ENCODE assay signal across 10 cellular contexts in the genomic region with DNA sequence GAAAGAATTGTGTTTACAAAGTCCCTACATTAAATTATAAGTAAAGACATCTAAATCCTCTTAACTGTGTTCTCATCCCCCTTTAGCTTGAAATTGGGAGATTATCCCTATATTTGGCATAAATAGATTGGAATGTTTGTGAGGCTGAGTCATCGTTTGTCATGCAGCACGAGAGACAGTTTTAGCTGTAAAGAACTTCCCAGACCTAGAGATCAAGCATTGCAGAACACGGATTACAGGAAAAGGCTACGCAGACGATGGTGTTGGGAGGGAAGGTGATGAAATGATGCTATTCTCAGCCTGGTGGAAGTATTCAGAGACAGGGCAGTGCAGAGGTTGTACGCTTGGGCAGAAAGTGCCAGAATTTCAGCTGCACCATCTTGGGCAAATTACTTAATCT.
DNase-seq lines count a peak whose midpoint lies in the region; ATAC-seq and TF ChIP-seq lines count a peak whose summit lies in the region.
"Had no signal": no experiment of that assay in that cellular context is flagged by ENCODE, and none has a peak within 500 bp of the region (broad histone marks: within the 10 kb centered on the region; RNA-seq: fewer than 3 reads in every experiment).

No MANE protein-coding gene starts in this region.

- POLR2A ChIA-PET in activated CD8-positive, alpha-beta T cell treated with anti-CD3 and anti-CD28 coated beads for 36 hours (lab: Charles Lee): no interaction called here

- H3K27ac Mint-ChIP-seq in activated T-helper 2 cell treated with anti-CD3 and anti-CD28 coated beads, Interferon-gamma antibody, Interleukin-2, Interleukin-4, amounts not matched to agents 10 μg/mL and 5 μg/mL and 100 μg/mL, durations not matched to agents 14 hours and 24 hours and 36 hours: no peak overlapping the region
- no peak overlapping the region for H3K27ac Mint-ChIP-seq in activated CD8-positive, alpha-beta T cell treated with anti-CD3 and anti-CD28 coated beads for 36 hours

- no peaks in the 10 kb centered on the region for H3K4me1 Mint-ChIP-seq in activated T-helper 2 cell treated with anti-CD3 and anti-CD28 coated beads, Interferon-gamma antibody, Interleukin-2, Interleukin-4, amounts not matched to agents 10 μg/mL and 5 μg/mL and 100 μg/mL, durations not matched to agents 14 hours and 24 hours and 36 hours (ENCODE audit: low read depth)
- no peaks in the 10 kb centered on the region for H3K4me1 Mint-ChIP-seq in activated CD8-positive, alpha-beta T cell treated with anti-CD3 and anti-CD28 coated beads for 36 hours (ENCODE audit: low read depth)

- H3K27me3 Mint-ChIP-seq in activated T-helper 2 cell treated with anti-CD3 and anti-CD28 coated beads, Interferon-gamma antibody, Interleukin-2, Interleukin-4, amounts not matched to agents 10 μg/mL and 5 μg/mL and 100 μg/mL, durations not matched to agents 14 hours and 24 hours and 36 hours (ENCODE audit: low read depth): peaks cover 4% of the 10 kb centered on the region
- H3K27me3 Mint-ChIP-seq in activated CD8-positive, alpha-beta T cell treated with anti-CD3 and anti-CD28 coated beads for 36 hours: peaks cover 14% of the 10 kb centered on the region

- H3K27me3 ChIP-seq in MG63 (no peaks in the 10 kb centered on the region), mesenchymal stem cell (ENCODE audit: control insufficient read depth in 1 of 2, insufficient read depth in 1 of 2, low read length in 2 of 2) (no peaks in the 10 kb centered on the region)

- H3K36me3 ChIP-seq in MG63: no peaks in the 10 kb centered on the region
- H3K36me3 ChIP-seq in mesenchymal stem cell (ENCODE audit: control insufficient read depth in 1 of 2, insufficient read depth in 2 of 2, low read depth in 1 of 2, low read length in 2 of 2): no peaks in the 10 kb centered on the region

- no peak overlapping the region for H3K4me2 ChIP-seq in mesenchymal stem cell (ENCODE audit: low read length, poor library complexity, severe bottlenecking)

- H3K9me3 ChIP-seq in MG63: no peaks in the 10 kb centered on the region
- no peaks in the 10 kb centered on the region for H3K9me3 ChIP-seq in mesenchymal stem cell (ENCODE audit: control insufficient read depth, low read length)

- no peaks in the 10 kb centered on the region for H3K36me3 Mint-ChIP-seq in activated T-helper 2 cell treated with anti-CD3 and anti-CD28 coated beads, Interferon-gamma antibody, Interleukin-2, Interleukin-4, amounts not matched to agents 10 μg/mL and 5 μg/mL and 100 μg/mL, durations not matched to agents 14 hours and 24 hours and 36 hours (ENCODE audit: low read depth)
- no peaks in the 10 kb centered on the region for H3K36me3 Mint-ChIP-seq in activated CD8-positive, alpha-beta T cell treated with anti-CD3 and anti-CD28 coated beads for 36 hours (ENCODE audit: low read depth)

- DNase-seq in AG20443 (ENCODE audit: low spot score) (peak; percentile 82), MG63 (peak; percentile 70), dermis blood vessel endothelial cell (peak; percentile 95), mesenchymal stem cell (peak; percentile 95)
- no peak for DNase-seq in activated T-helper 2 cell treated with anti-CD3 and anti-CD28 coated beads, Interferon-gamma antibody, Interleukin-2, Interleukin-4, amounts not matched to agents 10 μg/mL and 5 μg/mL and 100 μg/mL, durations not matched to agents 14 hours and 24 hours and 36 hours (ENCODE audit: low spot score)
- no peak for DNase-seq in activated CD8-positive, alpha-beta T cell treated with anti-CD3 and anti-CD28 coated beads for 36 hours
- DNase-seq: activated CD4-positive, alpha-beta T cell treated with anti-CD3 and anti-CD28 coated beads, Interleukin-2, amount 50 U/mL, for 1 hour; NCI-H748 treated with DMSO at 0.1 percent for 48 hours had no signal

- no peak overlapping the region for H4K91ac ChIP-seq in mesenchymal stem cell (ENCODE audit: low read length)

- no peaks in the 10 kb centered on the region for H3K9me3 Mint-ChIP-seq in activated T-helper 2 cell treated with anti-CD3 and anti-CD28 coated beads, Interferon-gamma antibody, Interleukin-2, Interleukin-4, amounts not matched to agents 10 μg/mL and 5 μg/mL and 100 μg/mL, durations not matched to agents 14 hours and 24 hours and 36 hours
- no peaks in the 10 kb centered on the region for H3K9me3 Mint-ChIP-seq in activated CD8-positive, alpha-beta T cell treated with anti-CD3 and anti-CD28 coated beads for 36 hours

- no peak overlapping the region for H4K8ac ChIP-seq in mesenchymal stem cell (ENCODE audit: low read length)

- H3K4me1 ChIP-seq in mesenchymal stem cell (ENCODE audit: control insufficient read depth, insufficient read depth, low read depth, low read length): no peaks in the 10 kb centered on the region

- H3K9ac ChIP-seq in mesenchymal stem cell (ENCODE audit: low read length): peak overlapping the region; percentile 48

- intact Hi-C loops in activated T-helper 2 cell treated with anti-CD3 and anti-CD28 coated beads, Interferon-gamma antibody, Interleukin-2, Interleukin-4, amounts not matched to agents 10 μg/mL and 5 μg/mL and 100 μg/mL, durations not matched to agents 14 hours and 24 hours and 36 hours (cut with micrococcal nuclease): no loop called here
- intact Hi-C loops in activated CD8-positive, alpha-beta T cell treated with anti-CD3 and anti-CD28 coated beads for 36 hours (cut with micrococcal nuclease): no loop called here

- CTCF ChIA-PET in activated CD8-positive, alpha-beta T cell treated with anti-CD3 and anti-CD28 coated beads for 36 hours (lab: Charles Lee): no interaction called here

- H3K4me3 Mint-ChIP-seq in activated T-helper 2 cell treated with anti-CD3 and anti-CD28 coated beads, Interferon-gamma antibody, Interleukin-2, Interleukin-4, amounts not matched to agents 10 μg/mL and 5 μg/mL and 100 μg/mL, durations not matched to agents 14 hours and 24 hours and 36 hours (ENCODE audit: low read depth): no peak overlapping the region
- H3K4me3 Mint-ChIP-seq in activated CD8-positive, alpha-beta T cell treated with anti-CD3 and anti-CD28 coated beads for 36 hours: no peak overlapping the region

- no peak overlapping the region for H2BK5ac ChIP-seq in mesenchymal stem cell (ENCODE audit: low read depth, low read length, poor library complexity, severe bottlenecking)

- H3K18ac ChIP-seq in mesenchymal stem cell (ENCODE audit: low read depth in 1 of 2, low read length in 2 of 2): no peak overlapping the region

- H3K23ac ChIP-seq in mesenchymal stem cell (ENCODE audit: low read length in 2 of 2): no peak overlapping the region

- H3K79me1 ChIP-seq in mesenchymal stem cell (replicated peaks; ENCODE audit: low read length, poor library complexity, severe bottlenecking): no peaks in the 10 kb centered on the region

- no peak for ATAC-seq in activated CD8-positive, alpha-beta T cell treated with anti-CD3 and anti-CD28 coated beads for 36 hours
- no peak for ATAC-seq in HG02571 (IDR thresholded peaks at IDR 0.05; ENCODE audit: unreplicated experiment)
- no peak for ATAC-seq in HG03378 (IDR thresholded peaks at IDR 0.05; ENCODE audit: unreplicated experiment)

- no peak for TF ChIP-seq CTCF in activated CD8-positive, alpha-beta T cell treated with anti-CD3 and anti-CD28 coated beads for 36 hours (IDR thresholded peaks at IDR 0.05)

- no peak overlapping the region for H3K14ac ChIP-seq in mesenchymal stem cell (ENCODE audit: low read length in 2 of 2)

- WGBS in mesenchymal stem cell: 1% methylated on average over 6 of the region's 6 CpGs

- peak overlapping the region; percentile 68 for H3K27ac ChIP-seq in mesenchymal stem cell (ENCODE audit: low read length, poor library complexity, severe bottlenecking)

- H3K4me3 ChIP-seq in MG63: no peak overlapping the region
- H3K4me3 ChIP-seq in mesenchymal stem cell (ENCODE audit: insufficient read depth in 1 of 2, low read depth in 1 of 2, low read length in 2 of 2): no peak overlapping the region

- no peak overlapping the region for H2AFZ ChIP-seq in mesenchymal stem cell (ENCODE audit: low read depth, low read length)

- no peak overlapping the region for H2BK15ac ChIP-seq in mesenchymal stem cell (ENCODE audit: low read depth, poor library complexity, severe bottlenecking)

- H2BK12ac ChIP-seq in mesenchymal stem cell (ENCODE audit: low read length in 2 of 2): no peak overlapping the region

- no peak overlapping the region for H2AK5ac ChIP-seq in mesenchymal stem cell (ENCODE audit: low read length, severe bottlenecking)

- H3K4ac ChIP-seq in mesenchymal stem cell (ENCODE audit: low read depth in 1 of 2, low read length in 2 of 2): no peak overlapping the region

- no peak overlapping the region for H2BK120ac ChIP-seq in mesenchymal stem cell (ENCODE audit: low read depth, low read length)

Comparison
In these comparisons a context has a peak if more than half of its experiments do, and no peak if none do; other contexts are left out.
1. DNase-seq: peak in AG20443 (single experiment), MG63 (single experiment), dermis blood vessel endothelial cell (single experiment) and mesenchymal stem cell (single experiment); none in activated T-helper 2 cell treated with anti-CD3 and anti-CD28 coated beads, Interferon-gamma antibody, Interleukin-2, Interleukin-4, amounts not matched to agents 10 μg/mL and 5 μg/mL and 100 μg/mL, durations not matched to agents 14 hours and 24 hours and 36 hours (single experiment) and activated CD8-positive, alpha-beta T cell treated with anti-CD3 and anti-CD28 coated beads for 36 hours (single experiment).